Comparison of ENCODE assay signal across 1 cellular context in the genomic region with DNA sequence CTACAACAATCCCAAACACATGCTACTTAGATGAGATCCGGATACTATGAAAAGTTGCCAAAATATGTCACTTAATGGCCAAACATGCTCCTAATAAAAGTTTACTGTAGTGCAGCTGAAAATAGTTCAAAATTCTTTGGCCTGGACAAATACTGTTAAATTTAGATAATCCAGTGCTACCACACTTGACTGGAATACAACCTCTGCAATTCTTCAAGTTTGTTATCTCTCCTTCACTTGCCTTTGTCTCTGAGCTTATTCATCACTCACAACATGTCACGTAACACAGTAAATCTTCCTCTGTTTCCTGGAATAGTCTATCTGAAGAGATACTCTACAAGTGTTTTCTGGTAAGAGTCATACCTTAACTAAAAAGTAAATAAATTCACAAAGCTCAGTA.
A peak's percentile ranks its signal among the peaks of the same experiment; 100 is the strongest.
TF ChIP-seq lines count a peak whose summit lies in the region.

No MANE protein-coding gene starts in this region.

TF ChIP-seq in K562, 482 proteins besides CTCF, POLR2A, EP300 and RAD21 (continued from another document and continues in another):
- TF ChIP-seq, protein P1, sequence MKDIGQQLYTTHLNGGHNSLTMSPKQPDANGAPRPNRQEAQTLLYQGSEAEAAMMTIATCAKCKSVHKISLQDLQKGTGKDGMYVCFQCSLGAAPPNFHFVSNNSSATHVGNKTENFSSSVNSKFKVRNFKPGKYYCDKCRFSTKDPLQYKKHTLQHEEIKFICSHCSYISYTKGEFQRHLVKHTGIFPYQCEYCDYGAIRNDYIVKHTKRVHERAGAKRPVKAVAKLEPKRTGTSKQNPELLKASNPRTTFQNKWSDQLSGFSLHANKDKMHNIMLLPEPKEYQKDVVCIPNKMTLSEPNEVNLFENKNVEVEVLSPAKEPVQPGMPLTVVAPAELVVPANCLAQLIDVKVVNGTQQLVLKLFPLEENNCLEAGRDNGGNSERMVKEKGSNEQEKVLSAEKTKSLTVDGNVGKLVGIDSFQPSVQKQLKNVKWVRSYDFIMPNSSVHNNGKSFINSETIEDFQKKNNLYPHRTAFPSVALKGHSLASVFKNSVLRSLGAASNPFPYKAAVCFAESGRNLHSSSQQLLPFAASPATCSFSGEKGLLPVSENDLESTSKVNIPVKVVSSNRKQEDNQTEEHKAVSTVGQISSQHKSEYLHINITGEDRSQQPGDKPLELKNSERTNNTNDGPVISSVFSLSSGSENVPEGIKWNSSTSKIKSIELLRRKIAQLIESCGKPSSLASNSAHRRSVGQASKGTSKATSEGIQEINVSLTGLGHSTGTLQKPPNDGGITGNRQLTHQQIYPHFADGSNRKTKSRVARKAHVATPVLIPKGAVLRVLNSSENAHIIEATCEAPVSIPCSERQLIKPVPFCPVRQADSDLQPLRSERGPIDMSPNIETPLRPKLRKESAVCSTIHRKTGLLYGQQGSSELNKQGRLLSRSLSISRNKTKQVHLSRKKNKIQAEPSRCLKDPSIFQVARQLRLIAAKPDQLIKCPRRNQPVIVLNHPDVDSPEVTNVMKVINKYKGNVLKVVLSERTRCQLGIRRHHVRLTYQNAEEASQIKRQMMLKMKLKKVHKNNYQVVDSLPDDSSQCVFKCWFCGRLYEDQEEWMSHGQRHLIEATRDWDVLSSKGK (CRISPR knock-in tag; IDR thresholded peaks at IDR 0.05): no peak
- TF ChIP-seq YBX1 (IDR thresholded peaks at IDR 0.05) (no peak), POLR2B (IDR thresholded peaks at IDR 0.05; ENCODE audit: low read depth, partially characterized antibody) (no peak), ARNT (IDR thresholded peaks at IDR 0.05) (0 out of 4 replicates have a peak, but pooled peaks of 1 of the 2 experiments have one; percentile 62), RNF2 (IDR thresholded peaks at IDR 0.05) (no peak), EZH2 (IDR thresholded peaks at IDR 0.05; ENCODE audit: borderline replicate concordance, low read depth, low read length) (no peak), KDM4B (IDR thresholded peaks at IDR 0.05; ENCODE audit: borderline replicate concordance in 2 of 2, low read depth in 1 of 2) (no peak), POLR2AphosphoS5 (IDR thresholded peaks at IDR 0.05; ENCODE audit: control insufficient read depth, insufficient read depth, low read depth, low read length) (0 out of 2 replicates have a peak, but pooled peaks have one; percentile 30), ZSCAN32 (CRISPR knock-in tag; IDR thresholded peaks at IDR 0.05) (no peak), RAD51 (IDR thresholded peaks at IDR 0.05; ENCODE audit: borderline replicate concordance, low read depth) (no peak), TRIM28 (IDR thresholded peaks at IDR 0.05) (no peak), ZNF586 (CRISPR knock-in tag; conservative IDR thresholded peaks at IDR 0.05) (no peak), ZNF121 (CRISPR knock-in tag; conservative IDR thresholded peaks at IDR 0.05) (no peak), TCF3 (CRISPR knock-in tag; IDR thresholded peaks at IDR 0.05) (peak; percentile 78), LEF1 (IDR thresholded peaks at IDR 0.05) (peak; percentile 85), ZNF174 (CRISPR knock-in tag; IDR thresholded peaks at IDR 0.05) (no peak), BACH1 (tag; IDR thresholded peaks at IDR 0.05) (no peak), GABPB2 (CRISPR knock-in tag; conservative IDR thresholded peaks at IDR 0.05) (no peak), CCNT2 (IDR thresholded peaks at IDR 0.05; ENCODE audit: borderline replicate concordance, extremely low read depth, insufficient read length, low read depth, low read length) (peak; percentile 53), SRF (CRISPR knock-in tag; IDR thresholded peaks at IDR 0.05) (peak in 1 of 2 experiments; percentile 28; a peak in 1 of 4 replicates), FOXM1 (IDR thresholded peaks at IDR 0.05; ENCODE audit: low read depth) (peak; percentile 56; the same call in 1 of the 2 replicates), FOXM1 (CRISPR knock-in tag; IDR thresholded peaks at IDR 0.05; ENCODE audit: low read depth) (no peak)
- TF ChIP-seq, protein P2, sequence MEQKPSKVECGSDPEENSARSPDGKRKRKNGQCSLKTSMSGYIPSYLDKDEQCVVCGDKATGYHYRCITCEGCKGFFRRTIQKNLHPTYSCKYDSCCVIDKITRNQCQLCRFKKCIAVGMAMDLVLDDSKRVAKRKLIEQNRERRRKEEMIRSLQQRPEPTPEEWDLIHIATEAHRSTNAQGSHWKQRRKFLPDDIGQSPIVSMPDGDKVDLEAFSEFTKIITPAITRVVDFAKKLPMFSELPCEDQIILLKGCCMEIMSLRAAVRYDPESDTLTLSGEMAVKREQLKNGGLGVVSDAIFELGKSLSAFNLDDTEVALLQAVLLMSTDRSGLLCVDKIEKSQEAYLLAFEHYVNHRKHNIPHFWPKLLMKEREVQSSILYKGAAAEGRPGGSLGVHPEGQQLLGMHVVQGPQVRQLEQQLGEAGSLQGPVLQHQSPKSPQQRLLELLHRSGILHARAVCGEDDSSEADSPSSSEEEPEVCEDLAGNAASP (IDR thresholded peaks at IDR 0.05): no peak
- TF ChIP-seq, protein P3, sequence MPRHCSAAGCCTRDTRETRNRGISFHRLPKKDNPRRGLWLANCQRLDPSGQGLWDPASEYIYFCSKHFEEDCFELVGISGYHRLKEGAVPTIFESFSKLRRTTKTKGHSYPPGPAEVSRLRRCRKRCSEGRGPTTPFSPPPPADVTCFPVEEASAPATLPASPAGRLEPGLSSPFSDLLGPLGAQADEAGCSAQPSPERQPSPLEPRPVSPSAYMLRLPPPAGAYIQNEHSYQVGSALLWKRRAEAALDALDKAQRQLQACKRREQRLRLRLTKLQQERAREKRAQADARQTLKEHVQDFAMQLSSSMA (CRISPR knock-in tag; IDR thresholded peaks at IDR 0.05): no peak
- TF ChIP-seq, protein P4, sequence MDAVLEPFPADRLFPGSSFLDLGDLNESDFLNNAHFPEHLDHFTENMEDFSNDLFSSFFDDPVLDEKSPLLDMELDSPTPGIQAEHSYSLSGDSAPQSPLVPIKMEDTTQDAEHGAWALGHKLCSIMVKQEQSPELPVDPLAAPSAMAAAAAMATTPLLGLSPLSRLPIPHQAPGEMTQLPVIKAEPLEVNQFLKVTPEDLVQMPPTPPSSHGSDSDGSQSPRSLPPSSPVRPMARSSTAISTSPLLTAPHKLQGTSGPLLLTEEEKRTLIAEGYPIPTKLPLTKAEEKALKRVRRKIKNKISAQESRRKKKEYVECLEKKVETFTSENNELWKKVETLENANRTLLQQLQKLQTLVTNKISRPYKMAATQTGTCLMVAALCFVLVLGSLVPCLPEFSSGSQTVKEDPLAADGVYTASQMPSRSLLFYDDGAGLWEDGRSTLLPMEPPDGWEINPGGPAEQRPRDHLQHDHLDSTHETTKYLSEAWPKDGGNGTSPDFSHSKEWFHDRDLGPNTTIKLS (IDR thresholded peaks at IDR 0.05; ENCODE audit: borderline replicate concordance, low read depth): no peak
- TF ChIP-seq, protein P5, sequence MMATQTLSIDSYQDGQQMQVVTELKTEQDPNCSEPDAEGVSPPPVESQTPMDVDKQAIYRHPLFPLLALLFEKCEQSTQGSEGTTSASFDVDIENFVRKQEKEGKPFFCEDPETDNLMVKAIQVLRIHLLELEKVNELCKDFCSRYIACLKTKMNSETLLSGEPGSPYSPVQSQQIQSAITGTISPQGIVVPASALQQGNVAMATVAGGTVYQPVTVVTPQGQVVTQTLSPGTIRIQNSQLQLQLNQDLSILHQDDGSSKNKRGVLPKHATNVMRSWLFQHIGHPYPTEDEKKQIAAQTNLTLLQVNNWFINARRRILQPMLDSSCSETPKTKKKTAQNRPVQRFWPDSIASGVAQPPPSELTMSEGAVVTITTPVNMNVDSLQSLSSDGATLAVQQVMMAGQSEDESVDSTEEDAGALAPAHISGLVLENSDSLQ (IDR thresholded peaks at IDR 0.05): peak; percentile 93
- TF ChIP-seq, protein P6, sequence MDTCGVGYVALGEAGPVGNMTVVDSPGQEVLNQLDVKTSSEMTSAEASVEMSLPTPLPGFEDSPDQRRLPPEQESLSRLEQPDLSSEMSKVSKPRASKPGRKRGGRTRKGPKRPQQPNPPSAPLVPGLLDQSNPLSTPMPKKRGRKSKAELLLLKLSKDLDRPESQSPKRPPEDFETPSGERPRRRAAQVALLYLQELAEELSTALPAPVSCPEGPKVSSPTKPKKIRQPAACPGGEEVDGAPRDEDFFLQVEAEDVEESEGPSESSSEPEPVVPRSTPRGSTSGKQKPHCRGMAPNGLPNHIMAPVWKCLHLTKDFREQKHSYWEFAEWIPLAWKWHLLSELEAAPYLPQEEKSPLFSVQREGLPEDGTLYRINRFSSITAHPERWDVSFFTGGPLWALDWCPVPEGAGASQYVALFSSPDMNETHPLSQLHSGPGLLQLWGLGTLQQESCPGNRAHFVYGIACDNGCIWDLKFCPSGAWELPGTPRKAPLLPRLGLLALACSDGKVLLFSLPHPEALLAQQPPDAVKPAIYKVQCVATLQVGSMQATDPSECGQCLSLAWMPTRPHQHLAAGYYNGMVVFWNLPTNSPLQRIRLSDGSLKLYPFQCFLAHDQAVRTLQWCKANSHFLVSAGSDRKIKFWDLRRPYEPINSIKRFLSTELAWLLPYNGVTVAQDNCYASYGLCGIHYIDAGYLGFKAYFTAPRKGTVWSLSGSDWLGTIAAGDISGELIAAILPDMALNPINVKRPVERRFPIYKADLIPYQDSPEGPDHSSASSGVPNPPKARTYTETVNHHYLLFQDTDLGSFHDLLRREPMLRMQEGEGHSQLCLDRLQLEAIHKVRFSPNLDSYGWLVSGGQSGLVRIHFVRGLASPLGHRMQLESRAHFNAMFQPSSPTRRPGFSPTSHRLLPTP (IDR thresholded peaks at IDR 0.05; ENCODE audit: borderline replicate concordance, extremely low read depth, insufficient read length): no peak
- TF ChIP-seq, protein P7, sequence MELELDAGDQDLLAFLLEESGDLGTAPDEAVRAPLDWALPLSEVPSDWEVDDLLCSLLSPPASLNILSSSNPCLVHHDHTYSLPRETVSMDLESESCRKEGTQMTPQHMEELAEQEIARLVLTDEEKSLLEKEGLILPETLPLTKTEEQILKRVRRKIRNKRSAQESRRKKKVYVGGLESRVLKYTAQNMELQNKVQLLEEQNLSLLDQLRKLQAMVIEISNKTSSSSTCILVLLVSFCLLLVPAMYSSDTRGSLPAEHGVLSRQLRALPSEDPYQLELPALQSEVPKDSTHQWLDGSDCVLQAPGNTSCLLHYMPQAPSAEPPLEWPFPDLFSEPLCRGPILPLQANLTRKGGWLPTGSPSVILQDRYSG (tag; conservative IDR thresholded peaks at IDR 0.05; ENCODE audit: low read depth): no peak
- TF ChIP-seq, protein P8, sequence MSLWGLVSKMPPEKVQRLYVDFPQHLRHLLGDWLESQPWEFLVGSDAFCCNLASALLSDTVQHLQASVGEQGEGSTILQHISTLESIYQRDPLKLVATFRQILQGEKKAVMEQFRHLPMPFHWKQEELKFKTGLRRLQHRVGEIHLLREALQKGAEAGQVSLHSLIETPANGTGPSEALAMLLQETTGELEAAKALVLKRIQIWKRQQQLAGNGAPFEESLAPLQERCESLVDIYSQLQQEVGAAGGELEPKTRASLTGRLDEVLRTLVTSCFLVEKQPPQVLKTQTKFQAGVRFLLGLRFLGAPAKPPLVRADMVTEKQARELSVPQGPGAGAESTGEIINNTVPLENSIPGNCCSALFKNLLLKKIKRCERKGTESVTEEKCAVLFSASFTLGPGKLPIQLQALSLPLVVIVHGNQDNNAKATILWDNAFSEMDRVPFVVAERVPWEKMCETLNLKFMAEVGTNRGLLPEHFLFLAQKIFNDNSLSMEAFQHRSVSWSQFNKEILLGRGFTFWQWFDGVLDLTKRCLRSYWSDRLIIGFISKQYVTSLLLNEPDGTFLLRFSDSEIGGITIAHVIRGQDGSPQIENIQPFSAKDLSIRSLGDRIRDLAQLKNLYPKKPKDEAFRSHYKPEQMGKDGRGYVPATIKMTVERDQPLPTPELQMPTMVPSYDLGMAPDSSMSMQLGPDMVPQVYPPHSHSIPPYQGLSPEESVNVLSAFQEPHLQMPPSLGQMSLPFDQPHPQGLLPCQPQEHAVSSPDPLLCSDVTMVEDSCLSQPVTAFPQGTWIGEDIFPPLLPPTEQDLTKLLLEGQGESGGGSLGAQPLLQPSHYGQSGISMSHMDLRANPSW (CRISPR knock-in tag; IDR thresholded peaks at IDR 0.05): no peak
- TF ChIP-seq, protein P9, sequence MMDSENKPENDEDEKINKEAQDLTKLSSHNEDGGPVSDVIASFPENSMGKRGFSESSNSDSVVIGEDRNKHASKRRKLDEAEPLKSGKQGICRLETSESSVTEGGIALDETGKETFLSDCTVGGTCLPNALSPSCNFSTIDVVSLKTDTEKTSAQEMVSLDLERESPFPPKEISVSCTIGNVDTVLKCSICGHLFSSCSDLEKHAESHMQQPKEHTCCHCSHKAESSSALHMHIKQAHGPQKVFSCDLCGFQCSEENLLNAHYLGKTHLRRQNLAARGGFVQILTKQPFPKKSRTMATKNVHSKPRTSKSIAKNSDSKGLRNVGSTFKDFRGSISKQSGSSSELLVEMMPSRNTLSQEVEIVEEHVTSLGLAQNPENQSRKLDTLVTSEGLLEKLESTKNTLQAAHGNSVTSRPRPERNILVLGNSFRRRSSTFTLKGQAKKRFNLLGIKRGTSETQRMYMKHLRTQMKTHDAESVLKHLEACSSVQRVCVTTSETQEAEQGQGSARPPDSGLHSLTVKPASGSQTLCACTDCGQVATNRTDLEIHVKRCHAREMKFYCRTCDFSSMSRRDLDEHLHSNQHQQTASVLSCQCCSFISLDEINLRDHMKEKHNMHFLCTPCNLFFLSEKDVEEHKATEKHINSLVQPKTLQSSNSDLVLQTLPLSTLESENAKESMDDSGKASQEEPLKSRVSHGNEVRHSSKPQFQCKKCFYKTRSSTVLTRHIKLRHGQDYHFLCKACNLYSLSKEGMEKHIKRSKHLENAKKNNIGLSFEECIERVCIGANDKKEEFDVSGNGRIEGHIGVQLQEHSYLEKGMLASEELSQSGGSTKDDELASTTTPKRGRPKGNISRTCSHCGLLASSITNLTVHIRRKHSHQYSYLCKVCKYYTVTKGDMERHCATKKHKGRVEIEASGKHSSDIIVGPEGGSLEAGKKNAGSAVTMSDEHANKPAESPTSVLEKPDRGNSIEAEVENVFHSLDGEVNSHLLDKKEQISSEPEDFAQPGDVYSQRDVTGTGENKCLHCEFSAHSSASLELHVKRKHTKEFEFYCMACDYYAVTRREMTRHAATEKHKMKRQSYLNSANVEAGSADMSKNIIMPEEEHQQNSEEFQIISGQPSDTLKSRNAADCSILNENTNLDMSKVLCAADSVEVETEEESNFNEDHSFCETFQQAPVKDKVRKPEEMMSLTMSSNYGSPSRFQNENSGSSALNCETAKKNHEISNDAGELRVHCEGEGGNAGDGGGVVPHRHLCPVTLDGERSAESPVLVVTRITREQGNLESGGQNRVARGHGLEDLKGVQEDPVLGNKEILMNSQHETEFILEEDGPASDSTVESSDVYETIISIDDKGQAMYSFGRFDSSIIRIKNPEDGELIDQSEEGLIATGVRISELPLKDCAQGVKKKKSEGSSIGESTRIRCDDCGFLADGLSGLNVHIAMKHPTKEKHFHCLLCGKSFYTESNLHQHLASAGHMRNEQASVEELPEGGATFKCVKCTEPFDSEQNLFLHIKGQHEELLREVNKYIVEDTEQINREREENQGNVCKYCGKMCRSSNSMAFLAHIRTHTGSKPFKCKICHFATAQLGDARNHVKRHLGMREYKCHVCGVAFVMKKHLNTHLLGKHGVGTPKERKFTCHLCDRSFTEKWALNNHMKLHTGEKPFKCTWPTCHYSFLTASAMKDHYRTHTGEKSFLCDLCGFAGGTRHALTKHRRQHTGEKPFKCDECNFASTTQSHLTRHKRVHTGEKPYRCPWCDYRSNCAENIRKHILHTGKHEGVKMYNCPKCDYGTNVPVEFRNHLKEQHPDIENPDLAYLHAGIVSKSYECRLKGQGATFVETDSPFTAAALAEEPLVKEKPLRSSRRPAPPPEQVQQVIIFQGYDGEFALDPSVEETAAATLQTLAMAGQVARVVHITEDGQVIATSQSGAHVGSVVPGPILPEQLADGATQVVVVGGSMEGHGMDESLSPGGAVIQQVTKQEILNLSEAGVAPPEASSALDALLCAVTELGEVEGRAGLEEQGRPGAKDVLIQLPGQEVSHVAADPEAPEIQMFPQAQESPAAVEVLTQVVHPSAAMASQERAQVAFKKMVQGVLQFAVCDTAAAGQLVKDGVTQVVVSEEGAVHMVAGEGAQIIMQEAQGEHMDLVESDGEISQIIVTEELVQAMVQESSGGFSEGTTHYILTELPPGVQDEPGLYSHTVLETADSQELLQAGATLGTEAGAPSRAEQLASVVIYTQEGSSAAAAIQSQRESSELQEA (IDR thresholded peaks at IDR 0.05; ENCODE audit: low read depth): no peak
